ENCODE assay signal across 1 cellular context in the genomic region with DNA sequence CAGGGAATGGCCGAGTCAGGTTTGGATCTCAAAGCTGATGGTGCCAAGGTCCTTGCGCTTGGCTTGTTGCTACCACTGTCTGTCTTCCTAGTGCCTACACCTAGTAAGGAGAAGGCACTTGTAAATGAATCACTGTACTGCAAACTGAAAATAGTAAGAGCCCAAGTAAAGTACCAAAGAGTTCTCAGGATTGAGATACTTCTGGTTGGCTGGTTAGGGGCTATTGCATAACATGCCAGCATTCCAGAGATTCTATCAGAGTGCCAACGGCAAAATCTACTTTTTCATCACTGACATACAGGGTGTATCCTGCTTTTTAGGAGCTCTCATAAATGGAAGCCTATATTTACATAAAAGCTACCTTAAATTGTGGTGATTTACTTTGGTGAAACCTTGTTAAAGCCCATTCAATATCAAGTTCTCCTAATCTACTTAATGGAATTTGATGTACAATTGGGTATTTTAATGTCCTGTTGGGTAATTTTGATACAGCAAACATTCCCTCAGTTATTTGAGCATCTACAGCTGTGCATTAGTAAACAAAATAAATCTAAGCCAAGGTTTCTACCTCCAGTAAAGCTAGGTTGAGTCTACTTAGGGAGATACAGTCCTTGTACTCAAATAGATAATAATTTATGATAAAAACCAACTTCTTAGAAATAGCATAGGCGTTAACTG.
TF ChIP-seq lines count a peak whose summit lies in the region.

No MANE protein-coding gene starts in this region.

TF ChIP-seq in WTC11, 78 proteins besides CTCF, POLR2A, EP300 and RAD21 (continued from another document):
- TF ChIP-seq, protein P1, sequence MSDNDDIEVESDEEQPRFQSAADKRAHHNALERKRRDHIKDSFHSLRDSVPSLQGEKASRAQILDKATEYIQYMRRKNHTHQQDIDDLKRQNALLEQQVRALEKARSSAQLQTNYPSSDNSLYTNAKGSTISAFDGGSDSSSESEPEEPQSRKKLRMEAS (CRISPR knock-in tag; IDR thresholded peaks at IDR 0.05), result no peak
- TF ChIP-seq HMGA2 (CRISPR knock-in tag; IDR thresholded peaks at IDR 0.05) (no peak), ZBTB21 (CRISPR knock-in tag; IDR thresholded peaks at IDR 0.05; ENCODE audit: borderline replicate concordance) (no peak)
- TF ChIP-seq, protein P2, sequence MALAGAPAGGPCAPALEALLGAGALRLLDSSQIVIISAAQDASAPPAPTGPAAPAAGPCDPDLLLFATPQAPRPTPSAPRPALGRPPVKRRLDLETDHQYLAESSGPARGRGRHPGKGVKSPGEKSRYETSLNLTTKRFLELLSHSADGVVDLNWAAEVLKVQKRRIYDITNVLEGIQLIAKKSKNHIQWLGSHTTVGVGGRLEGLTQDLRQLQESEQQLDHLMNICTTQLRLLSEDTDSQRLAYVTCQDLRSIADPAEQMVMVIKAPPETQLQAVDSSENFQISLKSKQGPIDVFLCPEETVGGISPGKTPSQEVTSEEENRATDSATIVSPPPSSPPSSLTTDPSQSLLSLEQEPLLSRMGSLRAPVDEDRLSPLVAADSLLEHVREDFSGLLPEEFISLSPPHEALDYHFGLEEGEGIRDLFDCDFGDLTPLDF (CRISPR knock-in tag; IDR thresholded peaks at IDR 0.05), result no peak
- TF ChIP-seq, protein P3, sequence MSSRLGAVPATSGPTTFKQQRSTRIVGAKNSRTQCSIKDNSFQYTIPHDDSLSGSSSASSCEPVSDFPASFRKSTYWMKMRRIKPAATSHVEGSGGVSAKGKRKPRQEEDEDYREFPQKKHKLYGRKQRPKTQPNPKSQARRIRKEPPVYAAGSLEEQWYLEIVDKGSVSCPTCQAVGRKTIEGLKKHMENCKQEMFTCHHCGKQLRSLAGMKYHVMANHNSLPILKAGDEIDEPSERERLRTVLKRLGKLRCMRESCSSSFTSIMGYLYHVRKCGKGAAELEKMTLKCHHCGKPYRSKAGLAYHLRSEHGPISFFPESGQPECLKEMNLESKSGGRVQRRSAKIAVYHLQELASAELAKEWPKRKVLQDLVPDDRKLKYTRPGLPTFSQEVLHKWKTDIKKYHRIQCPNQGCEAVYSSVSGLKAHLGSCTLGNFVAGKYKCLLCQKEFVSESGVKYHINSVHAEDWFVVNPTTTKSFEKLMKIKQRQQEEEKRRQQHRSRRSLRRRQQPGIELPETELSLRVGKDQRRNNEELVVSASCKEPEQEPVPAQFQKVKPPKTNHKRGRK (CRISPR knock-in tag; IDR thresholded peaks at IDR 0.05; ENCODE audit: borderline replicate concordance), result no peak
